21 cellular contexts compared by ENCODE assay signal in the genomic region with DNA sequence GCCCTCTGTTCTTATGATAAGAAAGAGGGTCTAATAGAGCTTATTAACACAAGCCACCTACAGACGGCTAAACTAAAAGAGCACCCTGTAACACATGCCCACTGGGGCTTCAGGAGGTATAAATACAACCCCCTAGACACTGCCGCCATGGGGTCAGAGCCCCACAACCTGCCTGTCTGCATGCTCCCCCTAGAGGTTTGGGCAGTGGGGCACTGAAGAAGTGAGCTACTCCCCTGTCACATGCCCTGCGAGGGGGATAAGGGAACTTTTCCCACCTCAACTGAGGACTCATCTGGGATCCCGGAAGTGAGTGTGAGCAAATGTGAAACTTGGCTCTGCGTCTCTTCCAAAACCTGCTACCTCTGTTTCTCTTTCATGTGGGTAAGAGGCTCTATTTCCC.
DNase-seq lines count a peak whose midpoint lies in the region; ATAC-seq, FAIRE-seq and TF ChIP-seq lines count a peak whose summit lies in the region.
"Had no signal": no experiment of that assay in that cellular context is flagged by ENCODE, and none has a peak within 500 bp of the region (broad histone marks: within the 10 kb centered on the region; RNA-seq: fewer than 3 reads in every experiment).

No MANE protein-coding gene starts in this region.

- FAIRE-seq in kidney (lab: Jason Lieb, UNC): no peak

- CTCF ChIA-PET in WTC11 (lab: Charles Lee): interaction anchor here (0.6 to 1.9 kb wide), 5 partner anchors 10 to 489 kb away, joined by 3 to 4 read pairs (median 3); no protein-coding TSS in a partner anchor

- no peak for TF ChIP-seq POLR2A in NB4 (IDR thresholded peaks at IDR 0.05; ENCODE audit: extremely low read depth, insufficient read length)

- H3K4me1 Mint-ChIP-seq in WTC11: no peaks in the 10 kb centered on the region
- H3K4me1 Mint-ChIP-seq: CD8-positive, alpha-beta memory T cell had no signal

- H3K4me3 ChIP-seq in GM12865 (ENCODE audit: low read depth, low read length): no peak overlapping the region
- H3K4me3 ChIP-seq in NB4 (ENCODE audit: low read depth, low read length): no peak overlapping the region
- H3K4me3 ChIP-seq in kidney (ENCODE audit: low read length in 2 of 2): no peak overlapping the region
- H3K4me3 ChIP-seq in effector memory CD4-positive, alpha-beta T cell (ENCODE audit: insufficient read depth, low read depth, low read length, poor library complexity, severe bottlenecking): no peak overlapping the region
- H3K4me3 ChIP-seq: HAP-1, MG63 had no signal

- POLR2A ChIA-PET in WTC11 (lab: Charles Lee): no interaction called here

- H3K27ac ChIP-seq in kidney (ENCODE audit: low read depth in 2 of 2, low read length in 2 of 2): no peak overlapping the region
- H3K27ac ChIP-seq in effector memory CD4-positive, alpha-beta T cell (ENCODE audit: insufficient read depth, low read length, poor library complexity, severe bottlenecking): no peak overlapping the region
- H3K27ac ChIP-seq: C4-2B had no signal

- H3K36me3 ChIP-seq in kidney (ENCODE audit: control insufficient read depth in 1 of 2, insufficient read depth in 2 of 2, low read length in 2 of 2): no peaks in the 10 kb centered on the region
- no peaks in the 10 kb centered on the region for H3K36me3 ChIP-seq in effector memory CD4-positive, alpha-beta T cell (ENCODE audit: control insufficient read depth, insufficient read depth, low read length)
- H3K36me3 ChIP-seq: HAP-1, MG63 had no signal

- no peaks in the 10 kb centered on the region for H3K9me3 ChIP-seq in kidney (ENCODE audit: control insufficient read depth in 1 of 2, low read length in 2 of 2)
- no peaks in the 10 kb centered on the region for H3K9me3 ChIP-seq in effector memory CD4-positive, alpha-beta T cell (ENCODE audit: control insufficient read depth, low read length)
- H3K9me3 ChIP-seq: HAP-1, MG63 had no signal

- H3K4me3 Mint-ChIP-seq in WTC11: no peak overlapping the region
- H3K4me3 Mint-ChIP-seq: CD8-positive, alpha-beta memory T cell had no signal

- TF ChIP-seq CTCF in GM12865 (IDR thresholded peaks at IDR 0.05; ENCODE audit: insufficient read depth, low read depth, low read length, missing control alignments) (peak; percentile 19), NB4 (IDR thresholded peaks at IDR 0.05; ENCODE audit: low read depth, low read length) (no peak), WTC11 (IDR thresholded peaks at IDR 0.05) (no peak), kidney (IDR thresholded peaks at IDR 0.05; ENCODE audit: borderline replicate concordance, extremely low read depth, insufficient read depth) (no peak)

- no peaks in the 10 kb centered on the region for H3K36me3 Mint-ChIP-seq in WTC11
- H3K36me3 Mint-ChIP-seq: CD8-positive, alpha-beta memory T cell had no signal

- DNase-seq in GM12865 (ENCODE audit: low read depth) (peak; percentile 22), NB4 (ENCODE audit: low read depth) (peak; percentile 2), WTC11 (ENCODE audit: low spot score) (peak; percentile 36), kidney (peak; percentile 40), sciatic nerve (ENCODE audit: low spot score) (no peak)
- DNase-seq in effector memory CD4-positive, alpha-beta T cell: no peak
- DNase-seq: 8988T; Calu3; CD8-positive, alpha-beta memory T cell; DMS153; MG63; NCI-H1092; NCI-H1436; NCI-H2029; NCI-H226; NCI-H82; Right ventricle myocardium superior; SW 1271 had no signal

- H3K27ac Mint-ChIP-seq in WTC11: no peak overlapping the region
- H3K27ac Mint-ChIP-seq: CD8-positive, alpha-beta memory T cell had no signal

- intact Hi-C loops in kidney (cut with DNase I) (no loop called here), sciatic nerve (cut with DNase I) (no loop called here)

- H3K9me3 Mint-ChIP-seq in WTC11: peaks cover 13% of the 10 kb centered on the region

- ATAC-seq in WTC11 (peak; percentile 57), GM19324 (IDR thresholded peaks at IDR 0.05; ENCODE audit: low FRiP score, unreplicated experiment) (no peak), sciatic nerve (no peak)

- H3K27me3 ChIP-seq in effector memory CD4-positive, alpha-beta T cell (replicated peaks; ENCODE audit: control insufficient read depth, insufficient read depth, low read length, poor library complexity, severe bottlenecking): no peaks in the 10 kb centered on the region
- H3K27me3 ChIP-seq: MG63 had no signal

- 0 out of 2 replicates have a peak, but pooled peaks cover 3% of the 10 kb centered on the region for H3K27me3 Mint-ChIP-seq in WTC11 (ENCODE audit: low read depth)
- H3K27me3 Mint-ChIP-seq: CD8-positive, alpha-beta memory T cell had no signal

- H3K4me1 ChIP-seq in kidney (ENCODE audit: control insufficient read depth in 1 of 2, insufficient read depth in 1 of 2, low read depth in 1 of 2, low read length in 2 of 2): no peaks in the 10 kb centered on the region
- H3K4me1 ChIP-seq in effector memory CD4-positive, alpha-beta T cell (ENCODE audit: control insufficient read depth, insufficient read depth, low read length, poor library complexity, severe bottlenecking): no peaks in the 10 kb centered on the region
- H3K4me1 ChIP-seq: HAP-1 had no signal

- H3K9ac ChIP-seq in kidney (ENCODE audit: low read length in 2 of 2): no peak overlapping the region

TF ChIP-seq in WTC11, 78 proteins besides CTCF, POLR2A, EP300 and RAD21:
- TF ChIP-seq, protein P1, sequence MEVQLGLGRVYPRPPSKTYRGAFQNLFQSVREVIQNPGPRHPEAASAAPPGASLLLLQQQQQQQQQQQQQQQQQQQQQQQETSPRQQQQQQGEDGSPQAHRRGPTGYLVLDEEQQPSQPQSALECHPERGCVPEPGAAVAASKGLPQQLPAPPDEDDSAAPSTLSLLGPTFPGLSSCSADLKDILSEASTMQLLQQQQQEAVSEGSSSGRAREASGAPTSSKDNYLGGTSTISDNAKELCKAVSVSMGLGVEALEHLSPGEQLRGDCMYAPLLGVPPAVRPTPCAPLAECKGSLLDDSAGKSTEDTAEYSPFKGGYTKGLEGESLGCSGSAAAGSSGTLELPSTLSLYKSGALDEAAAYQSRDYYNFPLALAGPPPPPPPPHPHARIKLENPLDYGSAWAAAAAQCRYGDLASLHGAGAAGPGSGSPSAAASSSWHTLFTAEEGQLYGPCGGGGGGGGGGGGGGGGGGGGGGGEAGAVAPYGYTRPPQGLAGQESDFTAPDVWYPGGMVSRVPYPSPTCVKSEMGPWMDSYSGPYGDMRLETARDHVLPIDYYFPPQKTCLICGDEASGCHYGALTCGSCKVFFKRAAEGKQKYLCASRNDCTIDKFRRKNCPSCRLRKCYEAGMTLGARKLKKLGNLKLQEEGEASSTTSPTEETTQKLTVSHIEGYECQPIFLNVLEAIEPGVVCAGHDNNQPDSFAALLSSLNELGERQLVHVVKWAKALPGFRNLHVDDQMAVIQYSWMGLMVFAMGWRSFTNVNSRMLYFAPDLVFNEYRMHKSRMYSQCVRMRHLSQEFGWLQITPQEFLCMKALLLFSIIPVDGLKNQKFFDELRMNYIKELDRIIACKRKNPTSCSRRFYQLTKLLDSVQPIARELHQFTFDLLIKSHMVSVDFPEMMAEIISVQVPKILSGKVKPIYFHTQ (CRISPR knock-in tag; IDR thresholded peaks at IDR 0.05): no peak
- TF ChIP-seq IRF2 (CRISPR knock-in tag; IDR thresholded peaks at IDR 0.05; ENCODE audit: borderline replicate concordance, low read depth) (no peak), CREM (CRISPR knock-in tag; IDR thresholded peaks at IDR 0.05) (no peak), GABPB1 (CRISPR knock-in tag; IDR thresholded peaks at IDR 0.05) (no peak), NFATC4 (CRISPR knock-in tag; IDR thresholded peaks at IDR 0.05) (no peak), ZNF317 (CRISPR knock-in tag; IDR thresholded peaks at IDR 0.05; ENCODE audit: borderline replicate concordance, low read depth) (no peak), PREB (CRISPR knock-in tag; IDR thresholded peaks at IDR 0.05; ENCODE audit: borderline replicate concordance) (no peak), ZNF219 (CRISPR knock-in tag; IDR thresholded peaks at IDR 0.05; ENCODE audit: borderline replicate concordance) (no peak)

Comparison
In these comparisons a context has a peak if more than half of its experiments do, and no peak if none do; other contexts are left out.
1. DNase-seq: peak in GM12865 (single experiment), NB4 (single experiment), WTC11 (single experiment) and kidney (single experiment); none in sciatic nerve (single experiment) and effector memory CD4-positive, alpha-beta T cell (0 of 3).